Comparison of ENCODE assay signal across 12 cellular contexts in the genomic region with DNA sequence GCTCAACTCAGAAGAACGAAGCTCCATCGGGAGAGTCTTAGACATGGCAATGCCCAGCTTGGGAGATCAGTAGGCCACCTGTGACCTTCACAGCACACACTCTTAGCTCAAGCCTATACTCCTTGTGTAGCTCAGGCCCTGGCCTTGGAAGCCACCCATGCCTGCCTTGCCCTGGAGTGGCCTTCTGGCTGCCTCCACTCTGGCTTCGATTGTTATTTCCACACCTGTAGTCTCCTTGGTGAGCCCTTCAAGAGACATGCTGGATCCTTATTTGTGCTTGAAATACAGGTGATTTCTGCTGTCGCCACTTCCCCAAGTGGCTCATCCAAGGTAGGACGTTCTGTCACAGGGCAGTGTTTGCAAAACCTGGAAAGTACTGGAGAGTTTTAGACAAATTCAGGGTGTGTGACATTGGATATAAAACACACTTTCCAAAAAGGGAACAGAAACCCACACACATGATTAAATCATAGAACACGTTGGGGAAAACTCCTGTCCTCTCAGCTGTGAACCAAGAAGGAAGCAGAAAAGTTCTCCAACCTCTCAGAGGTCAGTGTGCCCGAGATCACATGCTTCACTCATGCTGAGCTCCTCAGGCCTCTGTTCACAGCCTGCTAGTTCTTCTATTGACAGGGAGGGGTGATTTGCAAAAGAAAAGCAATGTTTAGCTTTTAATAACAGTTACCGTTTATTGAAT.
DNase-seq lines count a peak whose midpoint lies in the region; ATAC-seq, FAIRE-seq and TF ChIP-seq lines count a peak whose summit lies in the region.
"Had no signal": no experiment of that assay in that cellular context is flagged by ENCODE, and none has a peak within 500 bp of the region (broad histone marks: within the 10 kb centered on the region; RNA-seq: fewer than 3 reads in every experiment).

No MANE protein-coding gene starts in this region.

- peak; percentile 85 for ATAC-seq in GM19372 (IDR thresholded peaks at IDR 0.05; ENCODE audit: low read depth, unreplicated experiment)
- peak; percentile 52 for ATAC-seq in HG03060 (IDR thresholded peaks at IDR 0.05; ENCODE audit: low read depth, unreplicated experiment)
- peak; percentile 96 for ATAC-seq in GM12878
- ATAC-seq: body of pancreas, mucosa of descending colon had no signal

- H3K4me3 Mint-ChIP-seq in Calu3 (ENCODE audit: low read depth, unreplicated experiment) = no peak overlapping the region
- H3K4me3 Mint-ChIP-seq: activated T-helper 1 cell treated with anti-CD3 and anti-CD28 coated beads, Interleukin-12 subunit alpha, Interleukin-12 subunit beta, Interleukin-2, Interleukin-4 antibody, amounts not matched to agents 30 ng/mL and 10 ng/mL and 1 ng/mL, durations not matched to agents 14 hours and 24 hours and 36 hours had no signal

- CTCF ChIA-PET in GM12878 (lab: Yijun Ruan, JAX) (interaction anchor here (0.8 to 1.6 kb wide), 9 partner anchors 10 to 123 kb away, joined by 3 to 7 read pairs (median 3); no protein-coding TSS in a partner anchor), Calu3 (lab: Charles Lee) (no interaction called here)

- peaks cover 15% of the 10 kb centered on the region for H3K4me1 ChIP-seq in GM12878 (ENCODE audit: control insufficient read depth, insufficient read depth, low read length)
- no peaks in the 10 kb centered on the region for H3K4me1 ChIP-seq in kidney (ENCODE audit: control insufficient read depth in 1 of 2, insufficient read depth in 1 of 2, low read depth in 1 of 2, low read length in 2 of 2)
- H3K4me1 ChIP-seq: body of pancreas had no signal

- intact Hi-C loops in GM12878 (cut with micrococcal nuclease; ENCODE audit: unreplicated experiment) (loop anchor here (2.0 kb wide), 1 partner anchor 40 kb away; no protein-coding TSS in a partner anchor), kidney (cut with DNase I) (no loop called here), Calu3 (cut with micrococcal nuclease; ENCODE audit: unreplicated experiment) (no loop called here)

- H2AFZ ChIP-seq in GM12878 (ENCODE audit: control insufficient read depth, low read depth, low read length) = peak overlapping the region; percentile 15; the same call in 1 of the 2 replicates

- no peaks in the 10 kb centered on the region for H3K79me2 ChIP-seq in GM12878 (ENCODE audit: control insufficient read depth, insufficient read depth, low read length)

- DNase-seq in GM06990 (ENCODE audit: extremely low read depth, insufficient read length) = peak; percentile 42
- peak; percentile 62 for DNase-seq in GM12878 (ENCODE audit: low read depth, low spot score)
- no peak for DNase-seq in kidney
- DNase-seq in D341Med (ENCODE audit: low spot score) = no peak
- DNase-seq in Calu3 = no peak
- no peak for DNase-seq in cerebellum (ENCODE audit: low spot score)
- DNase-seq: SHP77 had no signal

- SMC1A ChIA-PET in GM12878 (lab: Charles Lee; ENCODE audit: uncharacterized antibody, unreplicated experiment) = interaction anchor here (0.5 to 3.1 kb wide), 11 partner anchors 9 to 1143 kb away, joined by 3 to 15 read pairs (median 4); no protein-coding TSS in a partner anchor

- H3K27ac Mint-ChIP-seq in Calu3 (ENCODE audit: unreplicated experiment) = no peak overlapping the region
- H3K27ac Mint-ChIP-seq: activated T-helper 1 cell treated with anti-CD3 and anti-CD28 coated beads, Interleukin-12 subunit alpha, Interleukin-12 subunit beta, Interleukin-2, Interleukin-4 antibody, amounts not matched to agents 30 ng/mL and 10 ng/mL and 1 ng/mL, durations not matched to agents 14 hours and 24 hours and 36 hours had no signal

- no peaks in the 10 kb centered on the region for H3K36me3 Mint-ChIP-seq in Calu3 (ENCODE audit: insufficient read depth, unreplicated experiment)

- H3K9ac ChIP-seq in GM12878 (ENCODE audit: control insufficient read depth, insufficient read depth, low read length) = no peak overlapping the region
- no peak overlapping the region for H3K9ac ChIP-seq in kidney (ENCODE audit: low read length in 2 of 2)

- no peak for TF ChIP-seq RAD21 in GM12878 (IDR thresholded peaks at IDR 0.05; ENCODE audit: insufficient read depth, low read depth, low read length)

- in situ Hi-C loops in GM12878 (cut with MboI) = no loop called here

- H3K27ac ChIP-seq in GM12878 (ENCODE audit: control insufficient read depth, insufficient read depth) = no peak overlapping the region; the same call in 1 of the 2 replicates
- no peak overlapping the region for H3K27ac ChIP-seq in kidney (ENCODE audit: low read depth in 2 of 2, low read length in 2 of 2)
- H3K27ac ChIP-seq: body of pancreas had no signal

- no peak for TF ChIP-seq POLR2A in GM12878 (IDR thresholded peaks at IDR 0.05; ENCODE audit: low read depth, low read length)

- H3K9me3 ChIP-seq in GM12878 (replicated peaks; ENCODE audit: control insufficient read depth, insufficient read depth, low read length) (peaks cover 3% of the 10 kb centered on the region; the same call in 2 of the 3 replicates), kidney (ENCODE audit: control insufficient read depth in 1 of 2, low read length in 2 of 2) (no peaks in the 10 kb centered on the region)
- H3K9me3 ChIP-seq: body of pancreas, mucosa of descending colon had no signal

- WGBS in GM12878 (ENCODE audit: insufficient coverage, insufficient replicate concordance, low lambda C conversion rate, missing lambda C conversion rate) = 33% methylated on average over 8 of the region's 8 CpGs

- no peak for TF ChIP-seq CTCF in GM06990 (IDR thresholded peaks at IDR 0.05; ENCODE audit: insufficient read depth, low read length, poor library complexity, severe bottlenecking)
- no peak for TF ChIP-seq CTCF in GM12878 (IDR thresholded peaks at IDR 0.05 in 2 of 3, conservative IDR thresholded peaks at IDR 0.05 in 1 of 3; ENCODE audit: control insufficient read depth in 2 of 3, extremely low read depth in 1 of 3, insufficient read depth in 1 of 3, low read depth in 3 of 3, low read length in 3 of 3)
- no peak for TF ChIP-seq CTCF in kidney (IDR thresholded peaks at IDR 0.05; ENCODE audit: borderline replicate concordance, extremely low read depth, insufficient read depth)
- no peak for TF ChIP-seq CTCF in Calu3 (IDR thresholded peaks at IDR 0.05; ENCODE audit: unreplicated experiment)

- TF ChIP-seq EP300 in GM12878 (IDR thresholded peaks at IDR 0.05; ENCODE audit: borderline replicate concordance in 1 of 2, control insufficient read depth in 1 of 2, low read depth in 2 of 2, low read length in 2 of 2) = peak in 1 of 2 experiments; percentile 23; a peak in 1 of 4 replicates

- POLR2A ChIA-PET in GM12878 (lab: Charles Lee) = interaction anchor here (0.7 kb wide), 1 partner anchor 37 kb away, joined by 3 read pairs; no protein-coding TSS in a partner anchor

- no peak overlapping the region for H3K4me3 ChIP-seq in GM06990 (replicated peaks; ENCODE audit: low read depth, low read length)
- H3K4me3 ChIP-seq in GM12878 = no peak overlapping the region
- no peak overlapping the region for H3K4me3 ChIP-seq in kidney (ENCODE audit: low read length in 2 of 2)
- H3K4me3 ChIP-seq: body of pancreas, mucosa of descending colon had no signal

- BruUV-seq in GM12878 (replicated peaks; lab: Mats Ljungman, UMichigan) (no TSS peak), Calu3 (replicated peaks; lab: Mats Ljungman, UMichigan) (no TSS peak)

- no peaks in the 10 kb centered on the region for H3K4me1 Mint-ChIP-seq in Calu3 (ENCODE audit: low read depth, unreplicated experiment)

- no peak for FAIRE-seq in GM12878 (lab: Jason Lieb, UNC)
- no peak for FAIRE-seq in kidney (lab: Jason Lieb, UNC)

- no peaks in the 10 kb centered on the region for H3K36me3 ChIP-seq in GM06990 (ENCODE audit: control insufficient read depth, insufficient read depth, low read length)
- no peaks in the 10 kb centered on the region for H3K36me3 ChIP-seq in GM12878 (ENCODE audit: control insufficient read depth in 2 of 2, insufficient read depth in 2 of 2, low read length in 1 of 2)
- no peaks in the 10 kb centered on the region for H3K36me3 ChIP-seq in kidney (ENCODE audit: control insufficient read depth in 1 of 2, insufficient read depth in 2 of 2, low read length in 2 of 2)

- H3K4me2 ChIP-seq in GM12878 (ENCODE audit: control insufficient read depth, insufficient read depth) = no peak overlapping the region

- no peaks in the 10 kb centered on the region for H3K9me3 Mint-ChIP-seq in Calu3 (ENCODE audit: low read depth, unreplicated experiment)

- peaks cover 49% of the 10 kb centered on the region for H3K27me3 Mint-ChIP-seq in Calu3 (ENCODE audit: unreplicated experiment)

- RAD21 ChIA-PET in GM12878 (lab: Charles Lee; ENCODE audit: unreplicated experiment) = interaction anchor here (1.0 to 1.4 kb wide), 4 partner anchors 45 to 935 kb away, joined by 3 to 4 read pairs (median 3); no protein-coding TSS in a partner anchor

- H3K27me3 ChIP-seq in GM06990 (replicated peaks; ENCODE audit: control insufficient read depth, insufficient read depth, low read length) (no peaks in the 10 kb centered on the region), GM12878 (replicated peaks in 1 of 2; ENCODE audit: control insufficient read depth in 2 of 2, insufficient read depth in 2 of 2, low read length in 1 of 2) (no peaks in the 10 kb centered on the region)
- H3K27me3 ChIP-seq: body of pancreas had no signal

- H4K20me1 ChIP-seq in GM12878 (ENCODE audit: control insufficient read depth, insufficient read depth) = no peaks in the 10 kb centered on the region

TF ChIP-seq in GM12878, 131 proteins besides CTCF, POLR2A, EP300 and RAD21 (continues in another document):
- TF ChIP-seq ZNF207 (IDR thresholded peaks at IDR 0.05; ENCODE audit: borderline replicate concordance) = no peak
- no peak for TF ChIP-seq POLR2AphosphoS5 (IDR thresholded peaks at IDR 0.05; ENCODE audit: low read length)
- TF ChIP-seq, protein P1, sequence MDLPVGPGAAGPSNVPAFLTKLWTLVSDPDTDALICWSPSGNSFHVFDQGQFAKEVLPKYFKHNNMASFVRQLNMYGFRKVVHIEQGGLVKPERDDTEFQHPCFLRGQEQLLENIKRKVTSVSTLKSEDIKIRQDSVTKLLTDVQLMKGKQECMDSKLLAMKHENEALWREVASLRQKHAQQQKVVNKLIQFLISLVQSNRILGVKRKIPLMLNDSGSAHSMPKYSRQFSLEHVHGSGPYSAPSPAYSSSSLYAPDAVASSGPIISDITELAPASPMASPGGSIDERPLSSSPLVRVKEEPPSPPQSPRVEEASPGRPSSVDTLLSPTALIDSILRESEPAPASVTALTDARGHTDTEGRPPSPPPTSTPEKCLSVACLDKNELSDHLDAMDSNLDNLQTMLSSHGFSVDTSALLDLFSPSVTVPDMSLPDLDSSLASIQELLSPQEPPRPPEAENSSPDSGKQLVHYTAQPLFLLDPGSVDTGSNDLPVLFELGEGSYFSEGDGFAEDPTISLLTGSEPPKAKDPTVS (IDR thresholded peaks at IDR 0.05; ENCODE audit: low read depth, low read length) = no peak
- TF ChIP-seq, protein P2, sequence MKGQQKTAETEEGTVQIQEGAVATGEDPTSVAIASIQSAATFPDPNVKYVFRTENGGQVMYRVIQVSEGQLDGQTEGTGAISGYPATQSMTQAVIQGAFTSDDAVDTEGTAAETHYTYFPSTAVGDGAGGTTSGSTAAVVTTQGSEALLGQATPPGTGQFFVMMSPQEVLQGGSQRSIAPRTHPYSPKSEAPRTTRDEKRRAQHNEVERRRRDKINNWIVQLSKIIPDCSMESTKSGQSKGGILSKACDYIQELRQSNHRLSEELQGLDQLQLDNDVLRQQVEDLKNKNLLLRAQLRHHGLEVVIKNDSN (IDR thresholded peaks at IDR 0.05; ENCODE audit: borderline replicate concordance, extremely low read length, insufficient read depth, low read depth, low read length) = no peak

Comparison
In these comparisons a context has a peak if more than half of its experiments do, and no peak if none do; other contexts are left out.
1. DNase-seq: peak in GM06990 (single experiment) and GM12878 (single experiment); none in kidney (single experiment), D341Med (single experiment), Calu3 (single experiment) and cerebellum (single experiment).
2. Peak in every context shown above with its lines, with median percentiles within 50 percentile points of each other: ATAC-seq.